In the genomic region with DNA sequence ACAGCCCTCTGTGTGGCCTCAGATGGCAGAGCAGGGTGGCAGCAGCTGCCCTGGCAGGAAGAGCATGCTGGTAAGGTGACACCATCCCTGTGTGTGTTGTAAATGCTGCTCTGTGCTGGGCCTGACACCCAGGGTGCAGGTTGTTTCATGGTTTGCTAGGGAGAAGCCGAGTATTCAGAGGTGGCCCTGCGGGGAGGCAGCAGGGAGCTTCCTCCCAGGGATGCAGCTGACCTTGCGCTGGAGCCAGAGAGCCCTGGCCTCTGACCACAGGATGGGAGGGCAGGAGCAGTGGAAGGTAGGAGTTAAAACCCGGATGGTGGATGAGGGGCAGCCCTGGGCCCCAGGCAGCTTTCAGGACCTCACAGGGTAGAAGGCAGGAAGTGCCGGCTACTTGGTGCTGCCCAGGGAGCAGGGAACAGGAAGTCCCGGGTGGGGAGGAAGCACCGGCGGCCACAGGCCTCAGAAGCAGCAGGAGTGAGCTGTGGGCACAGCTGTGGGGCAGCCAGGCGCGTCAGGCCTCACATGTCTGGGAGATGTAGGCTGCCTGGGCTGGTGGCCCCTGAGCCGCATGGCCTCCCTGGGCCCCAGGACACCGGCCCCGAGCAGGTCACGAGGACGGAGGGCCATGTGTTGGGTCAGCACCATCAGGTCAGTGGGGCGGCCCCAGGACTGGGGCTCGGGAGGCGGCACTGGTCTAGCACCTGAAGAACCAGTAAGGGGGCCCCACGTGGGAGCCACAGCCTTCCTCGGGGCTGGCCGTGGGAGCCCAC, we compare ENCODE assay signal across 7 cellular contexts. TPM values are rescaled to one million over a fixed set of nuclear protein-coding genes. Genes with fewer than 3 reads are reported as not detected.
DNase-seq lines count a peak whose midpoint lies in the region; ATAC-seq and TF ChIP-seq lines count a peak whose summit lies in the region.

No MANE protein-coding gene starts in this region.

- no peaks in the 10 kb centered on the region for H3K27me3 Mint-ChIP-seq in activated CD4-positive, alpha-beta T cell treated with anti-CD3 and anti-CD28 coated beads for 36 hours

- H3K27ac Mint-ChIP-seq in activated CD4-positive, alpha-beta T cell treated with anti-CD3 and anti-CD28 coated beads for 36 hours: peak overlapping the region; percentile 97

- peak overlapping the region; percentile 96 for H3K4me3 Mint-ChIP-seq in activated CD4-positive, alpha-beta T cell treated with anti-CD3 and anti-CD28 coated beads for 36 hours

- intact Hi-C loops in activated CD4-positive, alpha-beta T cell treated with anti-CD3 and anti-CD28 coated beads for 36 hours (cut with DNase I, micrococcal nuclease): loop anchor here (1.0 to 5.0 kb wide), 2 partner anchors 40 to 48 kb away; no protein-coding TSS in a partner anchor

- in situ Hi-C loops in GM13977 (cut with MboI; ENCODE audit: low pct_unique_long_range_greater_than_20kb, low sequenced_read_pairs, unreplicated experiment): no loop called here

- peaks cover 48% of the 10 kb centered on the region for H3K4me1 Mint-ChIP-seq in activated CD4-positive, alpha-beta T cell treated with anti-CD3 and anti-CD28 coated beads for 36 hours

- POLR2A ChIA-PET in activated CD4-positive, alpha-beta T cell treated with anti-CD3 and anti-CD28 coated beads for 36 hours (lab: Charles Lee): interaction anchor here (1.2 to 2.1 kb wide), 2 partner anchors 26 to 66 kb away, joined by 4 to 6 read pairs; no protein-coding TSS in a partner anchor

- H3K27ac ChIP-seq in temporal lobe (ENCODE audit: low read depth, low read length): peak overlapping the region; percentile 30

- CTCF ChIA-PET in activated CD4-positive, alpha-beta T cell treated with anti-CD3 and anti-CD28 coated beads for 36 hours (lab: Charles Lee): interaction anchor here (0.6 to 2.2 kb wide), 3 partner anchors 49 to 144 kb away, joined by 3 to 10 read pairs (median 6); no protein-coding TSS in a partner anchor

- DNase-seq in GM13977 (ENCODE audit: low spot score): peak; percentile 76
- DNase-seq in NCI-H2029 (lab: John Stamatoyannopoulos, UW): peak; percentile 68
- peak; percentile 78 for DNase-seq in activated CD4-positive, alpha-beta T cell treated with anti-CD3 and anti-CD28 coated beads for 36 hours
- peak; percentile 45 for DNase-seq in effector CD4-positive, alpha-beta T cell
- DNase-seq in midbrain (lab: John Stamatoyannopoulos, UW): peak; percentile 38

- no peaks in the 10 kb centered on the region for H3K9me3 Mint-ChIP-seq in activated CD4-positive, alpha-beta T cell treated with anti-CD3 and anti-CD28 coated beads for 36 hours (ENCODE audit: low read depth)

- peaks cover 34% of the 10 kb centered on the region for H3K36me3 Mint-ChIP-seq in activated CD4-positive, alpha-beta T cell treated with anti-CD3 and anti-CD28 coated beads for 36 hours (ENCODE audit: low read depth)

- TF ChIP-seq CTCF in GM13977 (IDR thresholded peaks at IDR 0.05; ENCODE audit: extremely low read depth, insufficient read depth, missing control alignments): no peak

- ATAC-seq in HG02571 (IDR thresholded peaks at IDR 0.05; ENCODE audit: unreplicated experiment): peak; percentile 41
- ATAC-seq in activated CD4-positive, alpha-beta T cell treated with anti-CD3 and anti-CD28 coated beads for 36 hours: peak; percentile 83

RNA-seq across cellular contexts. Expression of a gene that starts 19.1 kb away (rescaled TPM):
- 10 to 100 TPM; 63.3 to 68.3 TPM for total RNA-seq in activated CD4-positive, alpha-beta T cell treated with anti-CD3 and anti-CD28 coated beads for 36 hours
- 22.6 TPM for total RNA-seq in temporal lobe

RNA-seq across cellular contexts. Expression of a gene that starts 31.6 kb away (rescaled TPM):
- total RNA-seq in activated CD4-positive, alpha-beta T cell treated with anti-CD3 and anti-CD28 coated beads for 36 hours: 100 to 1,000 TPM; 196 to 206 TPM
- 191 TPM for total RNA-seq in temporal lobe

RNA-seq across cellular contexts. Expression of a gene that starts 55.9 kb away (rescaled TPM):
- total RNA-seq in activated CD4-positive, alpha-beta T cell treated with anti-CD3 and anti-CD28 coated beads for 36 hours: 10 to 100 TPM; 50.6 to 59.4 TPM
- total RNA-seq in temporal lobe: 3.9 TPM

Comparison
In these comparisons a context has a peak if more than half of its experiments do, and no peak if none do; other contexts are left out.
1. Peak in every context shown above with its lines: DNase-seq, ATAC-seq and H3K27ac ChIP-seq.
2. RNA of a gene that starts 55.9 kb away (total RNA-seq): 50.6 to 59.4 TPM in activated CD4-positive, alpha-beta T cell treated with anti-CD3 and anti-CD28 coated beads for 36 hours; 3.9 TPM in temporal lobe (single experiment); every median in the first group is over 10 times any median in the second.